In the genomic region with DNA sequence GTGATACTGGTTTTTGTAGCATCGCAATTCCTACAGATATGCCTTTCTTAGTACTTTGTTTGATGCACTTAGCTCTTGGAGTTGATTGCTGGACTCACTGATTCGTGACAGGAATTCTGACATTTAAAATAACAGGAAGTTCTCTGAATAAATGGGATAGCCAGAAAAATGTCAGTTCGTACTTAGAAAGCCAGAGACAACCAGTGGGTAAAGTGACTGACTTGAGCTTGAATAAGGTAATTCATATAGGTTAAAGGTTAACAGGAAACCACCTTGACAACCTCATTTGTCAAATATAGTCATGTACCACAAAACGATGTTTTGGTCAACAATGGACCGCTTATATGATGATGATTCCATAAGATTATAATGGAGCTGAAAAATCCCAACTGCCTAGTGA, we compare ENCODE assay signal across 24 cellular contexts.
"Had no signal": no experiment of that assay in that cellular context is flagged by ENCODE, and none has a peak within 500 bp of the region (broad histone marks: within the 10 kb centered on the region; RNA-seq: fewer than 3 reads in every experiment).

No MANE protein-coding gene starts in this region.

- H3K9me3 Mint-ChIP-seq: dendritic cell treated with granulocyte-macrophage colony-stimulating factor and Interleukin-4, amounts not matched to agents 40 ng/mL and 50 ng/mL, for 4 days; mesothelial cell of epicardium; nephron; stimulated activated naive CD8-positive, alpha-beta T cell treated with anti-CD3 and anti-CD28 coated beads, Interleukin-15, amount 100 ng/mL, for 72 hours had no signal

- H3K4me1 ChIP-seq: colonic mucosa, esophagus squamous epithelium, prostate gland, sigmoid colon, spleen, suprapubic skin, transverse colon, upper lobe of right lung, uterus had no signal

- DNase-seq: colonic mucosa; effector memory CD4-positive, alpha-beta T cell; esophagus squamous epithelium; mesenchymal stem cell; naive thymus-derived CD4-positive, alpha-beta T cell; nucleus accumbens; right cardiac atrium; sigmoid colon; spleen; stimulated activated CD4-positive, alpha-beta T cell treated with anti-CD3 and anti-CD28 coated beads, Interleukin-15, amount 100 ng/mL, for 24 hours; stimulated activated CD4-positive, alpha-beta T cell treated with anti-CD3 and anti-CD28 coated beads, Interleukin-2, amount 100 ng/mL, for 48 hours; stimulated activated naive CD4-positive, alpha-beta T cell; stimulated activated naive CD8-positive, alpha-beta T cell treated with anti-CD3 and anti-CD28 coated beads, Interleukin-15, amount 100 ng/mL, for 72 hours; transverse colon; upper lobe of right lung; uterus had no signal

- H3K27ac Mint-ChIP-seq: dendritic cell treated with granulocyte-macrophage colony-stimulating factor and Interleukin-4, amounts not matched to agents 40 ng/mL and 50 ng/mL, for 4 days; mesothelial cell of epicardium; naive thymus-derived CD4-positive, alpha-beta T cell; nephron; stimulated activated naive CD8-positive, alpha-beta T cell treated with anti-CD3 and anti-CD28 coated beads, Interleukin-15, amount 100 ng/mL, for 72 hours had no signal

- H3K36me3 Mint-ChIP-seq: mesothelial cell of epicardium had no signal

- H3K27me3 ChIP-seq: colonic mucosa, esophagus squamous epithelium, sigmoid colon, spleen, suprapubic skin, transverse colon, upper lobe of right lung, uterus had no signal

- H3K4me3 Mint-ChIP-seq: dendritic cell treated with granulocyte-macrophage colony-stimulating factor and Interleukin-4, amounts not matched to agents 40 ng/mL and 50 ng/mL, for 4 days; mesothelial cell of epicardium; naive thymus-derived CD4-positive, alpha-beta T cell; nephron; stimulated activated naive CD8-positive, alpha-beta T cell treated with anti-CD3 and anti-CD28 coated beads, Interleukin-15, amount 100 ng/mL, for 72 hours had no signal

- H3K36me3 ChIP-seq: colonic mucosa, esophagus squamous epithelium, prostate gland, sigmoid colon, spleen, suprapubic skin, transverse colon, upper lobe of right lung, uterus had no signal

- H3K9me3 ChIP-seq: colonic mucosa, esophagus squamous epithelium, prostate gland, sigmoid colon, spleen, suprapubic skin, transverse colon, upper lobe of right lung, uterus had no signal

- H3K27ac ChIP-seq: colonic mucosa, esophagus squamous epithelium, prostate gland, sigmoid colon, spleen, suprapubic skin, transverse colon, upper lobe of right lung, uterus had no signal

- FAIRE-seq: frontal cortex, keratinocyte had no signal

- H3K27me3 Mint-ChIP-seq: dendritic cell treated with granulocyte-macrophage colony-stimulating factor and Interleukin-4, amounts not matched to agents 40 ng/mL and 50 ng/mL, for 4 days; naive thymus-derived CD4-positive, alpha-beta T cell; stimulated activated naive CD8-positive, alpha-beta T cell treated with anti-CD3 and anti-CD28 coated beads, Interleukin-15, amount 100 ng/mL, for 72 hours had no signal

- H3K4me1 Mint-ChIP-seq: nephron; stimulated activated naive CD8-positive, alpha-beta T cell treated with anti-CD3 and anti-CD28 coated beads, Interleukin-15, amount 100 ng/mL, for 72 hours had no signal

- H3K4me3 ChIP-seq: colonic mucosa, esophagus squamous epithelium, lung, prostate gland, sigmoid colon, spleen, suprapubic skin, transverse colon, upper lobe of right lung, uterus had no signal
